1 cellular context compared by ENCODE assay signal in genomic region chr9:32344551-32345182, GRCh38.
TF ChIP-seq lines count a peak whose summit lies in the region.

No MANE protein-coding gene starts in this region.

TF ChIP-seq in WTC11, 78 proteins besides CTCF, POLR2A, EP300 and RAD21 (continued from another document):
- no peak for TF ChIP-seq ZNF532 (CRISPR knock-in tag; IDR thresholded peaks at IDR 0.05; ENCODE audit: borderline replicate concordance)
- no peak for TF ChIP-seq GRHL2 (CRISPR knock-in tag; IDR thresholded peaks at IDR 0.05; ENCODE audit: insufficient replicate concordance, severe bottlenecking)
- TF ChIP-seq ATF6 (CRISPR knock-in tag; IDR thresholded peaks at IDR 0.05) = no peak
- no peak for TF ChIP-seq CREB1 (CRISPR knock-in tag; IDR thresholded peaks at IDR 0.05)
- no peak for TF ChIP-seq ARID4B (CRISPR knock-in tag; IDR thresholded peaks at IDR 0.05; ENCODE audit: borderline replicate concordance)
- no peak for TF ChIP-seq NFYB (CRISPR knock-in tag; conservative IDR thresholded peaks at IDR 0.05; ENCODE audit: low read depth)
- TF ChIP-seq KAT7 (CRISPR knock-in tag; IDR thresholded peaks at IDR 0.05; ENCODE audit: borderline replicate concordance) = no peak
- TF ChIP-seq ERG (CRISPR knock-in tag; IDR thresholded peaks at IDR 0.05) = no peak
- no peak for TF ChIP-seq ZNF396 (CRISPR knock-in tag; IDR thresholded peaks at IDR 0.05; ENCODE audit: borderline replicate concordance)
- no peak for TF ChIP-seq ZNF416 (CRISPR knock-in tag; IDR thresholded peaks at IDR 0.05)
- TF ChIP-seq NFATC4 (CRISPR knock-in tag; IDR thresholded peaks at IDR 0.05) = no peak
- TF ChIP-seq ZSCAN18 (CRISPR knock-in tag; IDR thresholded peaks at IDR 0.05) = no peak
TF ChIP-seq in WTC11: peak in this region for 9.
